8 cellular contexts compared by ENCODE assay signal in genomic region chr14:24443053-24443683, GRCh38. TPM values are rescaled to one million over a fixed set of nuclear protein-coding genes. Genes with fewer than 3 reads are reported as not detected.
DNase-seq lines count a peak whose midpoint lies in the region; ATAC-seq and TF ChIP-seq lines count a peak whose summit lies in the region.

No MANE protein-coding gene starts in this region.

- H2BK15ac ChIP-seq in IMR-90 (ENCODE audit: low read depth, low read length) = no peak overlapping the region

- H3K4me1 ChIP-seq in IMR-90 (ENCODE audit: control insufficient read depth, insufficient read depth, low read length) (peaks cover 2% of the 10 kb centered on the region), muscle layer of colon (ENCODE audit: insufficient read depth, low read length) (peaks cover 26% of the 10 kb centered on the region)

- H3K27ac ChIP-seq in IMR-90 (ENCODE audit: insufficient read depth, low read length) = peak overlapping the region; percentile 47
- peak overlapping the region; percentile 80 for H3K27ac ChIP-seq in muscle layer of colon (ENCODE audit: low read depth, low read length)

- no peak for ATAC-seq in IMR-90 (ENCODE audit: low read depth)
- no peak for ATAC-seq in HG02588 (IDR thresholded peaks at IDR 0.05; ENCODE audit: unreplicated experiment)

- peak overlapping the region; percentile 70; the same call in 1 of the 2 replicates for H3K23ac ChIP-seq in IMR-90 (ENCODE audit: low read depth, low read length)

- peak overlapping the region; percentile 85 for H3K56ac ChIP-seq in IMR-90 (ENCODE audit: extremely low read depth, insufficient read depth, low read length)

- peaks cover 6% of the 10 kb centered on the region; the same call in 1 of the 2 replicates for H4K20me1 ChIP-seq in IMR-90 (ENCODE audit: insufficient read depth, low read length)

- peak overlapping the region; percentile 85 for H2AFZ ChIP-seq in IMR-90 (replicated peaks; ENCODE audit: low read length, poor library complexity)

- no peaks in the 10 kb centered on the region for H3K9me1 ChIP-seq in IMR-90 (ENCODE audit: insufficient read depth, low read length)

- dilution Hi-C loops in IMR-90 (cut with HindIII; ENCODE audit: low sequenced_read_pairs, unreplicated experiment) = no loop called here

- peaks cover 13 to 36% of the 10 kb centered on the region in 2 experiments; a peak in 3 of 4 replicates for H3K79me1 ChIP-seq in IMR-90 (ENCODE audit: low read depth in 1 of 2, low read length in 2 of 2)

- no peaks in the 10 kb centered on the region for H3K27me3 ChIP-seq in IMR-90 (ENCODE audit: control insufficient read depth, insufficient read depth, low read length)
- H3K27me3 ChIP-seq in muscle layer of colon (ENCODE audit: control insufficient read depth in 1 of 2, insufficient read depth in 2 of 2, low read length in 2 of 2) = no peaks in the 10 kb centered on the region

- H3K4ac ChIP-seq in IMR-90 (ENCODE audit: low read depth, low read length) = peak overlapping the region; percentile 72

- DNase-seq in ACHN (peak; percentile 20), IMR-90 (no peak), cardiac fibroblast (ENCODE audit: low read depth in 2 of 2) (peak in 1 of 2 donors; percentile 35), T-helper 9 cell (no peak), cortex of kidney (lab: John Stamatoyannopoulos, UW) (no peak)
- DNase-seq in stimulated activated naive CD4-positive, alpha-beta T cell (lab: John Stamatoyannopoulos, UW) = no peak

- no peak overlapping the region for H2BK20ac ChIP-seq in IMR-90 (ENCODE audit: low read depth, low read length)

- peak overlapping the region; percentile 97 for H2AK9ac ChIP-seq in IMR-90 (replicated peaks; ENCODE audit: low read depth, low read length, poor library complexity)

- intact Hi-C loops in IMR-90 (cut with micrococcal nuclease) = no loop called here

- H2BK5ac ChIP-seq in IMR-90 (ENCODE audit: low read depth, low read length, poor library complexity, severe bottlenecking) = peak overlapping the region; percentile 79

- WGBS in IMR-90 (ENCODE audit: extremely low coverage in 2 of 2, insufficient read length in 1 of 2), 2 experiments = 0% methylated on average over 1 of the region's 7 CpGs; no CpG with 5 or more reads in 1 of the 2 experiments

- POLR2A ChIA-PET in IMR-90 (lab: Charles Lee; ENCODE audit: unreplicated experiment) = no interaction called here

- peak overlapping the region; percentile 81 for H4K5ac ChIP-seq in IMR-90 (ENCODE audit: low read depth, low read length)

- no peak for TF ChIP-seq CTCF in IMR-90 (conservative IDR thresholded peaks at IDR 0.05; ENCODE audit: low read depth, low read length)
- TF ChIP-seq CTCF in cardiac fibroblast (IDR thresholded peaks at IDR 0.05; ENCODE audit: low read depth, low read length) = no peak

- H3K4me3 ChIP-seq in IMR-90 (ENCODE audit: insufficient read depth, low read depth, low read length) = peak overlapping the region; percentile 52
- peak overlapping the region; percentile 54 to 71 for H3K4me3 ChIP-seq in cardiac fibroblast (replicated peaks in 1 of 2; ENCODE audit: low read depth in 2 of 2, low read length in 2 of 2)
- peak overlapping the region; percentile 55 to 94 for H3K4me3 ChIP-seq in muscle layer of colon (ENCODE audit: low read depth in 1 of 2, low read length in 2 of 2)

- no peak overlapping the region for H2AK5ac ChIP-seq in IMR-90 (ENCODE audit: low read depth, low read length)

- no peak for TF ChIP-seq POLR2A in IMR-90 (IDR thresholded peaks at IDR 0.05; ENCODE audit: low read depth, low read length)

- peak overlapping the region; percentile 57; the same call in 1 of the 2 replicates for H4K91ac ChIP-seq in IMR-90 (ENCODE audit: insufficient read depth, low read depth, low read length)

- H3K36me3 ChIP-seq in IMR-90 (ENCODE audit: control insufficient read depth, insufficient read depth, low read length) = peaks cover 24% of the 10 kb centered on the region
- peaks cover 28% of the 10 kb centered on the region for H3K36me3 ChIP-seq in muscle layer of colon (ENCODE audit: insufficient read depth, low read length)

- CTCF ChIA-PET in IMR-90 (lab: Yijun Ruan, JAX) = interaction anchor here (0.5 to 0.8 kb wide), 3 partner anchors 11 to 298 kb away, joined by 3 read pairs; no protein-coding TSS in a partner anchor

- in situ Hi-C loops in ACHN (cut with HindIII; ENCODE audit: low pct_ligation_motif_present, low pct_unique_long_range_greater_than_20kb, low sequenced_read_pairs) = no loop called here
- in situ Hi-C loops in IMR-90 (cut with MboI; ENCODE audit: low sequenced_read_pairs) = loop anchor here (25.0 kb wide), 1 partner anchor 1131 kb away; the partner anchor contains the start of genes BCL2L2, PABPN1 and PPP1R3E

- peak overlapping the region; percentile 89 for H3K14ac ChIP-seq in IMR-90 (replicated peaks; ENCODE audit: low read depth, low read length)

- H3K4me2 ChIP-seq in IMR-90 (ENCODE audit: low read depth, low read length) = peak overlapping the region; percentile 96; the same call in 1 of the 2 replicates

- BruUV-seq in IMR-90 (replicated peaks; lab: Mats Ljungman, UMichigan) = TSS peak; percentile 72

- no peak overlapping the region for H3K18ac ChIP-seq in IMR-90 (ENCODE audit: low read depth, low read length)

- H3K9me3 ChIP-seq in IMR-90 (ENCODE audit: control insufficient read depth, insufficient read depth, low read length) (no peaks in the 10 kb centered on the region), muscle layer of colon (ENCODE audit: low read length) (no peaks in the 10 kb centered on the region)

- H3K9ac ChIP-seq in IMR-90 (ENCODE audit: low read depth, low read length) = peak overlapping the region; percentile 77
- H3K9ac ChIP-seq in muscle layer of colon (ENCODE audit: low read length) = peak overlapping the region; percentile 35

- H2BK120ac ChIP-seq in IMR-90 (ENCODE audit: low read depth, low read length) = no peak overlapping the region

- peak overlapping the region; percentile 78 to 94 for H4K8ac ChIP-seq in IMR-90 (ENCODE audit: low read depth in 2 of 2, low read length in 2 of 2)

- no peak for TF ChIP-seq RAD21 in IMR-90 (IDR thresholded peaks at IDR 0.05; ENCODE audit: low read length)

TF ChIP-seq in IMR-90, 13 proteins besides CTCF, POLR2A, EP300 and RAD21:
- TF ChIP-seq RCOR1 (IDR thresholded peaks at IDR 0.05; ENCODE audit: insufficient replicate concordance, low read length) (no peak), MAFK (IDR thresholded peaks at IDR 0.05; ENCODE audit: low read depth, low read length) (no peak), NFE2L2 (IDR thresholded peaks at IDR 0.05; ENCODE audit: low read depth, low read length) (no peak), MXI1 (IDR thresholded peaks at IDR 0.05; ENCODE audit: borderline replicate concordance, low read depth, low read length) (no peak), RFX5 (IDR thresholded peaks at IDR 0.05; ENCODE audit: low read depth, low read length) (no peak), CEBPB (IDR thresholded peaks at IDR 0.05; ENCODE audit: low read depth, low read length) (no peak), CHD1 (IDR thresholded peaks at IDR 0.05; ENCODE audit: low read depth, low read length) (no peak), BHLHE40 (IDR thresholded peaks at IDR 0.05; ENCODE audit: low read depth, low read length) (no peak), USF2 (IDR thresholded peaks at IDR 0.05; ENCODE audit: low read depth, low read length) (no peak), MAZ (IDR thresholded peaks at IDR 0.05; ENCODE audit: borderline replicate concordance, low read depth, low read length) (no peak), ELK1 (IDR thresholded peaks at IDR 0.05; ENCODE audit: borderline replicate concordance, low read depth, low read length) (no peak)
TF ChIP-seq in IMR-90: peak in this region for 0.

RNA-seq across cellular contexts. Expression of gene SDR39U1, which starts 0.6 kb away (rescaled TPM):
- 5.0 and 7.5 TPM in 2 replicates for total RNA-seq in IMR-90 (2012; rRNA removed)
- polyA plus RNA-seq in IMR-90 (2012; rRNA removed) = 46.3 and 50.4 TPM in 2 replicates
- polyA plus RNA-seq in IMR-90 (2012; cell fraction: cytosol; rRNA removed) = 32.8 and 36.4 TPM in 2 replicates
- polyA plus RNA-seq in IMR-90 (2012; cell fraction: nucleus; rRNA removed; ENCODE audit: low replicate concordance) = 229 and 384 TPM in 2 replicates

RNA-seq across cellular contexts. Expression of gene KHNYN, which starts 13.4 kb away (rescaled TPM):
- 22.8 and 24.4 TPM in 2 replicates for total RNA-seq in IMR-90 (2012; rRNA removed)
- 16.1 and 18.9 TPM in 2 replicates for polyA plus RNA-seq in IMR-90 (2012; rRNA removed)
- polyA plus RNA-seq in IMR-90 (2012; cell fraction: cytosol; rRNA removed) = 9.2 and 9.4 TPM in 2 replicates
- polyA plus RNA-seq in IMR-90 (2012; cell fraction: nucleus; rRNA removed; ENCODE audit: low replicate concordance) = 44.0 and 53.0 TPM in 2 replicates

RNA-seq across cellular contexts. Expression of gene CBLN3, which starts 13.7 kb away (rescaled TPM):
- 0.56 and 0.72 TPM in 2 replicates for total RNA-seq in IMR-90 (2012; rRNA removed)
- polyA plus RNA-seq in IMR-90 (2012; rRNA removed) = 3.9 and 4.5 TPM in 2 replicates
- 2.7 and 2.9 TPM in 2 replicates for polyA plus RNA-seq in IMR-90 (2012; cell fraction: cytosol; rRNA removed)
- 27.9 and 42.0 TPM in 2 replicates for polyA plus RNA-seq in IMR-90 (2012; cell fraction: nucleus; rRNA removed; ENCODE audit: low replicate concordance)

RNA-seq across cellular contexts. Expression of gene NYNRIN, which starts 44.4 kb away (rescaled TPM):
- 1.7 and 2.2 TPM in 2 replicates for total RNA-seq in IMR-90 (2012; rRNA removed)
- polyA plus RNA-seq in IMR-90 (2012; rRNA removed) = 5.3 and 5.4 TPM in 2 replicates
- polyA plus RNA-seq in IMR-90 (2012; cell fraction: cytosol; rRNA removed) = 2.7 and 4.6 TPM in 2 replicates
- polyA plus RNA-seq in IMR-90 (2012; cell fraction: nucleus; rRNA removed; ENCODE audit: low replicate concordance) = 10.7 and 11.1 TPM in 2 replicates
